In genomic region chr20:44584103-44584690, GRCh38 we compare ENCODE assay signal across 15 cellular contexts. TPM values are rescaled to one million over a fixed set of nuclear protein-coding genes. Genes with fewer than 3 reads are reported as not detected.
DNase-seq lines count a peak whose midpoint lies in the region; ATAC-seq and TF ChIP-seq lines count a peak whose summit lies in the region.
"Had no signal": no experiment of that assay in that cellular context is flagged by ENCODE, and none has a peak within 500 bp of the region (broad histone marks: within the 10 kb centered on the region; RNA-seq: fewer than 3 reads in every experiment).

No MANE protein-coding gene starts in this region.

- peaks cover 19% of the 10 kb centered on the region for H3K4me1 Mint-ChIP-seq in stimulated activated effector memory CD8-positive, alpha-beta T cell treated with anti-CD3 and anti-CD28 coated beads, Interleukin-12 subunit alpha, Interleukin-12 subunit beta, amount 100 ng/mL, for 72 hours

- 69% methylated on average over 4 of the region's 4 CpGs for WGBS in lung, 2 donors

- peak overlapping the region; percentile 52 for H3K4me3 ChIP-seq in SU-DHL-6 (ENCODE audit: insufficient read depth, low read length, poor library complexity, severe bottlenecking)
- H3K4me3 ChIP-seq in lung = peak overlapping the region; percentile 19
- H3K4me3 ChIP-seq in thoracic aorta = peak overlapping the region; percentile 69

- no peak overlapping the region for H2AFZ ChIP-seq in SU-DHL-6 (ENCODE audit: low read depth, low read length, severe bottlenecking)

- H3K27ac ChIP-seq in SU-DHL-6 (ENCODE audit: low read depth, low read length) = peak overlapping the region; percentile 97
- peak overlapping the region in 1 of 2 donors; percentile 93 for H3K27ac ChIP-seq in lung (ENCODE audit: low read depth in 1 of 2, low read length in 1 of 2)
- H3K27ac ChIP-seq in thoracic aorta = peak overlapping the region in 1 of 2 donors; percentile 91

- peak overlapping the region; percentile 74 for H3K4me2 ChIP-seq in SU-DHL-6 (ENCODE audit: low read depth, low read length, poor library complexity, severe bottlenecking)

- H3K9me3 ChIP-seq in SU-DHL-6 (ENCODE audit: insufficient read depth, low read length) (no peaks in the 10 kb centered on the region), lung (ENCODE audit: control insufficient read depth in 2 of 2, insufficient read depth in 1 of 2, low read length in 1 of 2) (no peaks in the 10 kb centered on the region), thoracic aorta (no peaks in the 10 kb centered on the region)

- H3K4me1 ChIP-seq in lung (ENCODE audit: control insufficient read depth in 2 of 2, insufficient read depth in 2 of 2, low read length in 2 of 2) (peaks cover 14 to 49% of the 10 kb centered on the region in 2 donors), thoracic aorta (ENCODE audit: control insufficient read depth in 1 of 2, low read depth in 2 of 2) (peaks cover 32 to 84% of the 10 kb centered on the region in 2 donors)

- DNase-seq in lung (ENCODE audit: low spot score) (no peak), thoracic aorta (ENCODE audit: low spot score) (no peak), C1 segment of cervical spinal cord (lab: John Stamatoyannopoulos, UW) (no peak), amniotic stem cell (lab: John Stamatoyannopoulos, UW) (no peak)
- no peak for DNase-seq in stimulated activated effector memory CD8-positive, alpha-beta T cell treated with anti-CD3 and anti-CD28 coated beads, Interleukin-12 subunit alpha, Interleukin-12 subunit beta, amount 100 ng/mL, for 72 hours (ENCODE audit: low spot score in 2 of 2)
- DNase-seq: activated CD8-positive, alpha-beta T cell treated with anti-CD3 and anti-CD28 coated beads, Interleukin-2, amount 10 ng/mL, durations not matched to agents 7 days and 5 days; activated naive CD4-positive, alpha-beta T cell treated with anti-CD3 and anti-CD28 coated beads, Interleukin-2, amount 10 ng/mL, durations not matched to agents 7 days and 5 days; H9; head of caudate nucleus; midbrain; NCI-H2029; T-helper 2 cell had no signal

- peaks cover 34% of the 10 kb centered on the region; the same call in 1 of the 2 replicates for H3K79me2 ChIP-seq in SU-DHL-6 (ENCODE audit: insufficient read depth, low read length)

- ATAC-seq in lung (ENCODE audit: insufficient read depth, low FRiP score) (no peak), thoracic aorta (ENCODE audit: insufficient number of reproducible peaks, low FRiP score, low read depth) (no peak)
- no peak for ATAC-seq in stimulated activated effector memory CD8-positive, alpha-beta T cell treated with anti-CD3 and anti-CD28 coated beads, Interleukin-12 subunit alpha, Interleukin-12 subunit beta, amount 100 ng/mL, for 72 hours
- ATAC-seq: activated CD8-positive, alpha-beta T cell treated with anti-CD3 and anti-CD28 coated beads, Interleukin-2, amount 10 ng/mL, durations not matched to agents 7 days and 5 days had no signal

- no peaks in the 10 kb centered on the region for H3K9me2 ChIP-seq in SU-DHL-6 (replicated peaks; ENCODE audit: insufficient read depth, low read length)

- H3K36me3 ChIP-seq in SU-DHL-6 (ENCODE audit: low read length) = peaks cover 3% of the 10 kb centered on the region
- no peaks in the 10 kb centered on the region for H3K36me3 ChIP-seq in lung (ENCODE audit: control insufficient read depth in 2 of 2, insufficient read depth in 2 of 2, low read length in 2 of 2)
- no peaks in the 10 kb centered on the region for H3K36me3 ChIP-seq in thoracic aorta

- H3K36me3 Mint-ChIP-seq in stimulated activated effector memory CD8-positive, alpha-beta T cell treated with anti-CD3 and anti-CD28 coated beads, Interleukin-12 subunit alpha, Interleukin-12 subunit beta, amount 100 ng/mL, for 72 hours = peaks cover 5% of the 10 kb centered on the region
- H3K36me3 Mint-ChIP-seq: activated naive CD4-positive, alpha-beta T cell treated with anti-CD3 and anti-CD28 coated beads, Interleukin-2, amount 10 ng/mL, durations not matched to agents 7 days and 5 days had no signal

- peak overlapping the region; percentile 57 for H3K9ac ChIP-seq in SU-DHL-6 (ENCODE audit: low read length)

- H3K9me3 Mint-ChIP-seq in stimulated activated effector memory CD8-positive, alpha-beta T cell treated with anti-CD3 and anti-CD28 coated beads, Interleukin-12 subunit alpha, Interleukin-12 subunit beta, amount 100 ng/mL, for 72 hours = no peaks in the 10 kb centered on the region
- H3K9me3 Mint-ChIP-seq: activated naive CD4-positive, alpha-beta T cell treated with anti-CD3 and anti-CD28 coated beads, Interleukin-2, amount 10 ng/mL, durations not matched to agents 7 days and 5 days; dendritic cell treated with granulocyte-macrophage colony-stimulating factor and Interleukin-4, amounts not matched to agents 40 ng/mL and 50 ng/mL, for 4 days; H9 had no signal

- no peaks in the 10 kb centered on the region for H4K20me1 ChIP-seq in SU-DHL-6 (ENCODE audit: low read depth, low read length)

- no peak overlapping the region for H3K4me3 Mint-ChIP-seq in stimulated activated effector memory CD8-positive, alpha-beta T cell treated with anti-CD3 and anti-CD28 coated beads, Interleukin-12 subunit alpha, Interleukin-12 subunit beta, amount 100 ng/mL, for 72 hours
- H3K4me3 Mint-ChIP-seq: activated CD8-positive, alpha-beta T cell treated with anti-CD3 and anti-CD28 coated beads, Interleukin-2, amount 10 ng/mL, durations not matched to agents 7 days and 5 days; activated naive CD4-positive, alpha-beta T cell treated with anti-CD3 and anti-CD28 coated beads, Interleukin-2, amount 10 ng/mL, durations not matched to agents 7 days and 5 days; dendritic cell treated with granulocyte-macrophage colony-stimulating factor and Interleukin-4, amounts not matched to agents 40 ng/mL and 50 ng/mL, for 4 days; H9 had no signal

- H3K27me3 ChIP-seq in SU-DHL-6 (ENCODE audit: low read length) = no peaks in the 10 kb centered on the region
- H3K27me3 ChIP-seq in lung (ENCODE audit: control insufficient read depth, insufficient read depth) = no peaks in the 10 kb centered on the region
- no peaks in the 10 kb centered on the region for H3K27me3 ChIP-seq in thoracic aorta (replicated peaks; ENCODE audit: insufficient read depth)

- H3F3A ChIP-seq in SU-DHL-6 (ENCODE audit: insufficient read depth) = peaks cover 64% of the 10 kb centered on the region

- H3K27ac Mint-ChIP-seq in stimulated activated effector memory CD8-positive, alpha-beta T cell treated with anti-CD3 and anti-CD28 coated beads, Interleukin-12 subunit alpha, Interleukin-12 subunit beta, amount 100 ng/mL, for 72 hours = no peak overlapping the region
- H3K27ac Mint-ChIP-seq: activated CD8-positive, alpha-beta T cell treated with anti-CD3 and anti-CD28 coated beads, Interleukin-2, amount 10 ng/mL, durations not matched to agents 7 days and 5 days; activated naive CD4-positive, alpha-beta T cell treated with anti-CD3 and anti-CD28 coated beads, Interleukin-2, amount 10 ng/mL, durations not matched to agents 7 days and 5 days; dendritic cell treated with granulocyte-macrophage colony-stimulating factor and Interleukin-4, amounts not matched to agents 40 ng/mL and 50 ng/mL, for 4 days had no signal

- TF ChIP-seq CTCF in GM12872 (IDR thresholded peaks at IDR 0.05; ENCODE audit: insufficient read depth, low read depth, low read length) (0 out of 3 replicates have a peak, but pooled peaks have one; percentile 22), SU-DHL-6 (IDR thresholded peaks at IDR 0.05; ENCODE audit: insufficient read depth, low read length, poor library complexity, severe bottlenecking) (no peak), lung (IDR thresholded peaks at IDR 0.05; ENCODE audit: control extremely low read depth, extremely low read depth) (no peak), thoracic aorta (IDR thresholded peaks at IDR 0.05) (no peak)

RNA-seq across cellular contexts. Expression of gene PKIG, which starts 1.8 kb away (rescaled TPM):
- total RNA-seq in lung = 10 to 100 TPM; 45.7 to 62.7 TPM
- 10 to 100 TPM; 63.2 to 67.8 TPM for polyA plus RNA-seq in lung
- 100 to 1,000 TPM; 125 to 186 TPM for total RNA-seq in thoracic aorta

Comparison
In these comparisons a context has a peak if more than half of its experiments do, and no peak if none do; other contexts are left out.
1. H3K4me3 ChIP-seq: peak in every context shown above with its lines; median percentile 69 in thoracic aorta; 52 in SU-DHL-6; 19 in lung.